In genomic region chr19:32867436-32867835, GRCh38 we compare ENCODE assay signal across 5 cellular contexts. TPM values are rescaled to one million over a fixed set of nuclear protein-coding genes. Genes with fewer than 3 reads are reported as not detected.
"Had no signal": no experiment of that assay in that cellular context is flagged by ENCODE, and none has a peak within 500 bp of the region (broad histone marks: within the 10 kb centered on the region; RNA-seq: fewer than 3 reads in every experiment).

No MANE protein-coding gene starts in this region.

RNA-seq across cellular contexts. Expression of gene SLC7A9, which starts 2.1 kb away (rescaled TPM):
- total RNA-seq: activated CD4-positive, alpha-beta T cell treated with anti-CD3 and anti-CD28 coated beads, Interleukin-2, amount 10 ng/mL, durations not matched to agents 24 days and 14 days; activated CD8-positive, alpha-beta memory T cell treated with anti-CD3 and anti-CD28 coated beads for 36 hours; activated CD8-positive, alpha-beta T cell treated with anti-CD3 and anti-CD28 coated beads for 36 hours; ascending aorta; cardiac septum had no signal
